In genomic region chr10:86258940-86259339, GRCh38 we compare ENCODE assay signal across 17 cellular contexts.
"Had no signal": no experiment of that assay in that cellular context is flagged by ENCODE, and none has a peak within 500 bp of the region (broad histone marks: within the 10 kb centered on the region; RNA-seq: fewer than 3 reads in every experiment).

No MANE protein-coding gene starts in this region.

- H3K27ac ChIP-seq: hepatocyte, tibial nerve, vagina had no signal

- FAIRE-seq: kidney, TTC549 had no signal

- H3K4me2 ChIP-seq: hepatocyte had no signal

- H3K4me3 ChIP-seq: hepatocyte, tibial nerve, vagina had no signal

- ATAC-seq: left ventricle myocardium superior; natural killer cell; stimulated activated memory B cell treated with anti-CD40 and anti-IgM and Interleukin-4, amounts not matched to agents 10 μg/mL and 1 μg/mL and 100 μg/mL, for 72 hours; WTC11 had no signal

- H3K36me3 ChIP-seq: tibial nerve, vagina had no signal

- H3K79me2 ChIP-seq: hepatocyte had no signal

- H3K9me3 ChIP-seq: vagina had no signal

- H2AFZ ChIP-seq: hepatocyte had no signal

- H3K27me3 ChIP-seq: tibial nerve, vagina had no signal

- DNase-seq: activated CD4-positive, alpha-beta memory T cell treated with anti-CD3 and anti-CD28 coated beads, Interleukin-2, amount 10 ng/mL, durations not matched to agents 7 days and 5 days; activated CD4-positive, alpha-beta T cell treated with anti-CD3 and anti-CD28 coated beads for 4 hours; activated CD8-positive, alpha-beta memory T cell treated with anti-CD3 and anti-CD28 coated beads, Interleukin-2, amount 50 U/mL, for 4 hours; activated naive CD4-positive, alpha-beta T cell treated with Interleukin-2 at 50 U/mL for 16 hours; aorta; cerebellar nuclear complex; kidney; left ventricle myocardium superior; natural killer cell; retina; stimulated activated CD4-positive, alpha-beta T cell treated with anti-CD3 and anti-CD28 coated beads, Interleukin-2, amount 100 ng/mL, for 48 hours had no signal
